In genomic region chr6:54992789-54993188, GRCh38 we compare ENCODE assay signal across 10 cellular contexts.
DNase-seq lines count a peak whose midpoint lies in the region; ATAC-seq and TF ChIP-seq lines count a peak whose summit lies in the region.
"Had no signal": no experiment of that assay in that cellular context is flagged by ENCODE, and none has a peak within 500 bp of the region (broad histone marks: within the 10 kb centered on the region; RNA-seq: fewer than 3 reads in every experiment).

No MANE protein-coding gene starts in this region.

- no peaks in the 10 kb centered on the region for H3K4me1 Mint-ChIP-seq in activated naive CD4-positive, alpha-beta T cell treated with anti-CD3 and anti-CD28 coated beads for 36 hours (ENCODE audit: low read depth)

- intact Hi-C loops in activated naive CD4-positive, alpha-beta T cell treated with anti-CD3 and anti-CD28 coated beads for 36 hours (cut with micrococcal nuclease) = loop anchor here (2.0 kb wide), 1 partner anchor 274 kb away; no protein-coding TSS in a partner anchor

- no peak overlapping the region for H3K4me3 Mint-ChIP-seq in activated naive CD4-positive, alpha-beta T cell treated with anti-CD3 and anti-CD28 coated beads for 36 hours

- H3K27me3 ChIP-seq in RWPE2 (ENCODE audit: insufficient read depth, poor library complexity, severe bottlenecking) = no peaks in the 10 kb centered on the region

- peaks cover 7% of the 10 kb centered on the region for H3K4me1 ChIP-seq in RWPE2 (ENCODE audit: insufficient read depth, poor library complexity, severe bottlenecking)

- TF ChIP-seq CTCF in GM12865 (IDR thresholded peaks at IDR 0.05; ENCODE audit: insufficient read depth, low read depth, low read length, missing control alignments) (peak; percentile 47), RWPE2 (IDR thresholded peaks at IDR 0.05; ENCODE audit: poor library complexity, severe bottlenecking) (peak; percentile 39)

- H3K36me3 ChIP-seq in RWPE2 (ENCODE audit: low read depth) = no peaks in the 10 kb centered on the region

- no peaks in the 10 kb centered on the region for H3K9me3 Mint-ChIP-seq in activated naive CD4-positive, alpha-beta T cell treated with anti-CD3 and anti-CD28 coated beads for 36 hours

- DNase-seq in GM12865 (ENCODE audit: low read depth) (peak; percentile 48), RWPE2 (ENCODE audit: low spot score) (no peak), iris pigment epithelial cell (ENCODE audit: low read depth) (peak; percentile 29), NCI-H1436 treated with DMSO at 0.1 percent for 48 hours (lab: John Stamatoyannopoulos, UW) (no peak), DMS153 (lab: John Stamatoyannopoulos, UW) (no peak), cerebellar nuclear complex (lab: John Stamatoyannopoulos, UW) (no peak)
- DNase-seq in activated naive CD4-positive, alpha-beta T cell treated with anti-CD3 and anti-CD28 coated beads for 36 hours = no peak
- DNase-seq: NK-92 treated with Interleukin-12 subunit alpha and Interleukin-12 subunit beta, amount 100 ng/mL, for 24 hours; stimulated activated CD4-positive, alpha-beta T cell treated with anti-CD3 and anti-CD28 coated beads, Interleukin-4, amount 100 ng/mL, for 1 hour had no signal

- no peak overlapping the region for H3K27ac ChIP-seq in RWPE2 (ENCODE audit: poor library complexity, severe bottlenecking)

- CTCF ChIA-PET in activated naive CD4-positive, alpha-beta T cell treated with anti-CD3 and anti-CD28 coated beads for 36 hours (lab: Charles Lee) = no interaction called here

- H3K9me3 ChIP-seq in RWPE2 (ENCODE audit: severe bottlenecking) = no peaks in the 10 kb centered on the region

- no peaks in the 10 kb centered on the region for H3K27me3 Mint-ChIP-seq in activated naive CD4-positive, alpha-beta T cell treated with anti-CD3 and anti-CD28 coated beads for 36 hours (ENCODE audit: low read depth)

- H3K36me3 Mint-ChIP-seq in activated naive CD4-positive, alpha-beta T cell treated with anti-CD3 and anti-CD28 coated beads for 36 hours (ENCODE audit: low read depth) = no peaks in the 10 kb centered on the region

- peak; percentile 64 for ATAC-seq in HG02759 (IDR thresholded peaks at IDR 0.05; ENCODE audit: unreplicated experiment)
- ATAC-seq in RWPE2 (ENCODE audit: low read depth) = no peak

- H3K27ac Mint-ChIP-seq in activated naive CD4-positive, alpha-beta T cell treated with anti-CD3 and anti-CD28 coated beads for 36 hours = no peak overlapping the region

- no peak overlapping the region for H3K4me3 ChIP-seq in GM12865 (ENCODE audit: low read depth, low read length)
- no peak overlapping the region for H3K4me3 ChIP-seq in RWPE2 (ENCODE audit: severe bottlenecking)

Comparison
In these comparisons a context has a peak if more than half of its experiments do, and no peak if none do; other contexts are left out.
1. DNase-seq: peak in GM12865 (single experiment) and iris pigment epithelial cell (single experiment); none in RWPE2 (single experiment), NCI-H1436 treated with DMSO at 0.1 percent for 48 hours (single experiment), DMS153 (single experiment), activated naive CD4-positive, alpha-beta T cell treated with anti-CD3 and anti-CD28 coated beads for 36 hours (single experiment) and cerebellar nuclear complex (0 of 2).